Comparison of ENCODE assay signal across 8 cellular contexts in genomic region chr22:37282385-37282677, GRCh38. TPM values are rescaled to one million over a fixed set of nuclear protein-coding genes. Genes with fewer than 3 reads are reported as not detected.
A peak's percentile ranks its signal among the peaks of the same experiment; 100 is the strongest.
DNase-seq lines count a peak whose midpoint lies in the region; ATAC-seq and TF ChIP-seq lines count a peak whose summit lies in the region.

A gene with protein sequence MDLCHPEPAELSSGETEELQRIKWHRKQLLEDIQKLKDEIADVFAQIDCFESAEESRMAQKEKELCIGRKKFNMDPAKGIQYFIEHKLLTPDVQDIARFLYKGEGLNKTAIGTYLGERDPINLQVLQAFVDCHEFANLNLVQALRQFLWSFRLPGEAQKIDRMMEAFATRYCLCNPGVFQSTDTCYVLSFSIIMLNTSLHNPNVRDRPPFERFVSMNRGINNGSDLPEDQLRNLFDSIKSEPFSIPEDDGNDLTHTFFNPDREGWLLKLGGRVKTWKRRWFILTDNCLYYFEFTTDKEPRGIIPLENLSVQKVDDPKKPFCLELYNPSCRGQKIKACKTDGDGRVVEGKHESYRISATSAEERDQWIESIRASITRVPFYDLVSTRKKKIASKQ (plus strand): TSS chr22:37282508. CDS start chr22:37282570, 62 bp downstream.

- H3K9me3 ChIP-seq in DOHH2 (ENCODE audit: control insufficient read depth, insufficient read depth, low read length) = no peaks in the 10 kb centered on the region

- no peaks in the 10 kb centered on the region for H3K27me3 ChIP-seq in DOHH2 (ENCODE audit: control insufficient read depth, low read length)
- no peaks in the 10 kb centered on the region for H3K27me3 ChIP-seq in foreskin keratinocyte

- H3K9me2 ChIP-seq in DOHH2 (replicated peaks; ENCODE audit: control insufficient read depth, low read length) = no peaks in the 10 kb centered on the region

- H3K4me1 ChIP-seq in DOHH2 (ENCODE audit: control insufficient read depth, low read length) = peaks cover 84% of the 10 kb centered on the region
- peaks cover 12% of the 10 kb centered on the region for H3K4me1 ChIP-seq in foreskin keratinocyte

- peaks cover 38% of the 10 kb centered on the region for H3K36me3 ChIP-seq in DOHH2 (ENCODE audit: control insufficient read depth, low read length)

- ATAC-seq in foreskin keratinocyte (peak; percentile 67), HG03097 (IDR thresholded peaks at IDR 0.05; ENCODE audit: low FRiP score, unreplicated experiment) (no peak), GM21390 (IDR thresholded peaks at IDR 0.05; ENCODE audit: unreplicated experiment) (no peak)

- H3K4me2 ChIP-seq in DOHH2 (ENCODE audit: low read length) = peak within 1 kb of the TSS; percentile 100

- peaks cover 46% of the 10 kb centered on the region for H3K79me2 ChIP-seq in DOHH2 (ENCODE audit: control insufficient read depth, low read length)

- H3K27ac ChIP-seq in DOHH2 (ENCODE audit: low read depth, low read length) = peak within 1 kb of the TSS; percentile 98
- H3K27ac ChIP-seq in foreskin keratinocyte = no peak within 1 kb of the TSS

- peaks cover 31% of the 10 kb centered on the region for H3F3A ChIP-seq in DOHH2 (ENCODE audit: control insufficient read depth, insufficient read depth)

- DNase-seq in HPDE6-E6E7 (ENCODE audit: extremely low spot score) (peak; percentile 74), foreskin keratinocyte (peak in 1 of 2 donors; percentile 53), inferior parietal cortex (ENCODE audit: extremely low spot score) (no peak)
- DNase-seq in activated CD8-positive, alpha-beta memory T cell treated with anti-CD3 and anti-CD28 coated beads for 24 hours = peak; percentile 88
- peak; percentile 74 for DNase-seq in stimulated activated CD4-positive, alpha-beta T cell treated with anti-CD3 and anti-CD28 coated beads, Interleukin-1b, Interleukin-23, amount 100 ng/mL, for 48 hours

- TF ChIP-seq CTCF in DOHH2 (IDR thresholded peaks at IDR 0.05; ENCODE audit: low read depth, low read length, poor library complexity, severe bottlenecking) (no peak), foreskin keratinocyte (conservative IDR thresholded peaks at IDR 0.05) (no peak)

- H4K20me1 ChIP-seq in DOHH2 (ENCODE audit: control insufficient read depth, insufficient read depth, low read depth, low read length) = no peaks in the 10 kb centered on the region

- H3K4me3 ChIP-seq in DOHH2 (ENCODE audit: low read length) = peak within 1 kb of the TSS; percentile 84

RNA-seq across cellular contexts. Expression of the gene that starts here (rescaled TPM):
- 0.04 and 0.17 TPM in 2 replicates for total RNA-seq in foreskin keratinocyte
- polyA plus RNA-seq in foreskin keratinocyte = 0.03 TPM in 1 of 2 replicates, not detected in the other

Comparison
In these comparisons a context has a peak if more than half of its experiments do, and no peak if none do; other contexts are left out.
1. Peak in ATAC-seq in foreskin keratinocyte; RNA of the gene not detected or under 1 TPM.